ENCODE assay signal across 24 cellular contexts in the genomic region with DNA sequence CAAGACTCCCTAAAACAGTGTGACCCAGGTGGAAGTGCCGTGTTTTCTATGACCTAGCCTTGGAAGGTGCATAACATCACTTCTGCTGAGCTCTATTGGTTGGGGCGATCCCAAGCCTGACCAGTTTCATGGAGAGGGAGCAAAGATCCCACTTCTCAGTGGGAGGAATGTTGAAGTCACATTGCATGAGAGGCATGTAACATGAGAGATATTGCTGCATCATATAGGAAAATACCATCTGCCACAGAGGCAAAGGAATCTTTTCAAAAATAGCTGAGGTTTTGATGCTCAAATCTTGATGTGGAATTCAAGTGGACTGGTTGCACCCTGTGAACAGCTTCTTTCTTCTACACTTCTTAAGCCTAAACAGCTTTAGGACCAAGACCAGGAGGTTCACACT.
"Had no signal": no experiment of that assay in that cellular context is flagged by ENCODE, and none has a peak within 500 bp of the region (broad histone marks: within the 10 kb centered on the region; RNA-seq: fewer than 3 reads in every experiment).

No MANE protein-coding gene starts in this region.

- H3K4me1 ChIP-seq: neural progenitor cell, parathyroid adenoma, psoas muscle, right lobe of liver, sigmoid colon, stomach, thyroid gland, tibial nerve, upper lobe of left lung, vagina had no signal

- H3K4me3 ChIP-seq: neural progenitor cell, ovary, psoas muscle, right lobe of liver, sigmoid colon, stomach, thoracic aorta, thyroid gland, tibial nerve, upper lobe of left lung, vagina had no signal

- H3K36me3 ChIP-seq: neural progenitor cell, ovary, right lobe of liver, sigmoid colon, stomach, thoracic aorta, thyroid gland, tibial nerve, upper lobe of left lung, vagina had no signal

- H3K27me3 ChIP-seq: neural progenitor cell, ovary, right lobe of liver, thyroid gland, tibial nerve, upper lobe of left lung, vagina had no signal

- H3K9me3 ChIP-seq: ovary, psoas muscle, right lobe of liver, sigmoid colon, stomach, thoracic aorta, thyroid gland, tibial nerve, upper lobe of left lung, vagina had no signal

- ATAC-seq: natural killer cell; psoas muscle; right cardiac atrium; right lobe of liver; stimulated activated effector memory CD8-positive, alpha-beta T cell treated with anti-CD3 and anti-CD28 coated beads, Interleukin-12 subunit alpha, Interleukin-12 subunit beta, amount 100 ng/mL, for 72 hours; stimulated activated naive B cell treated with anti-CD40 and anti-IgM and Interleukin-4, amounts not matched to agents 10 μg/mL and 1 μg/mL and 100 μg/mL, for 72 hours had no signal

- H3K9ac ChIP-seq: neural progenitor cell, parathyroid adenoma had no signal

- DNase-seq: natural killer cell; occipital lobe; ovary; posterior cingulate gyrus; psoas muscle; right cardiac atrium; right lobe of liver; sigmoid colon; small intestine; stimulated activated CD4-positive, alpha-beta T cell treated with anti-CD3 and anti-CD28 coated beads, Interleukin-12 subunit alpha, Interleukin-12 subunit beta, amount 100 ng/mL, for 4 hours; stimulated activated CD4-positive, alpha-beta T cell treated with anti-CD3 and anti-CD28 coated beads, Interleukin-1b, Interleukin-23, amount 100 ng/mL, for 48 hours; stimulated activated CD4-positive, alpha-beta T cell treated with anti-CD3 and anti-CD28 coated beads, Interleukin-4, amount 100 ng/mL, for 1 hour; stimulated activated naive B cell treated with anti-CD40 and anti-IgM and Interleukin-4, amounts not matched to agents 10 μg/mL and 1 μg/mL and 100 μg/mL, for 72 hours; stimulated activated naive CD4-positive, alpha-beta T cell treated with Interleukin-2 at 50 U/mL for 16 hours; stomach; thyroid gland; trophoblast cell; upper lobe of left lung had no signal
